ENCODE assay signal across 21 cellular contexts in genomic region chr1:43057567-43057966, GRCh38.
DNase-seq lines count a peak whose midpoint lies in the region; ATAC-seq, FAIRE-seq and TF ChIP-seq lines count a peak whose summit lies in the region.
"Had no signal": no experiment of that assay in that cellular context is flagged by ENCODE, and none has a peak within 500 bp of the region (broad histone marks: within the 10 kb centered on the region; RNA-seq: fewer than 3 reads in every experiment).

No MANE protein-coding gene starts in this region.

- H3K79me2 ChIP-seq in H1 (ENCODE audit: control insufficient read depth in 1 of 2, insufficient read depth in 2 of 2, low read length in 2 of 2) = no peaks in the 10 kb centered on the region

- TF ChIP-seq RAD21 in H1 (IDR thresholded peaks at IDR 0.05 in 1 of 2, conservative IDR thresholded peaks at IDR 0.05 in 1 of 2; ENCODE audit: low read depth in 2 of 2, low read length in 2 of 2) = no peak

- H3K4ac ChIP-seq in H1 (replicated peaks; ENCODE audit: insufficient read length, low read depth, low read length) = no peak overlapping the region

- H4K20me1 ChIP-seq in H1 (replicated peaks in 1 of 2; ENCODE audit: control insufficient read depth in 1 of 2, insufficient read depth in 2 of 2, low read length in 2 of 2) = no peaks in the 10 kb centered on the region
- H4K20me1 ChIP-seq: BLaER1 treated with 17β-estradiol and CSF1 and Interleukin-3, amounts not matched to agents 10 nM and 100 nM had no signal

- H3K27me3 ChIP-seq in H1 (replicated peaks in 1 of 4; ENCODE audit: control insufficient read depth in 3 of 4, extremely low read depth in 1 of 4, insufficient read depth in 3 of 4, low read length in 3 of 4) (no peaks in the 10 kb centered on the region), vagina (no peaks in the 10 kb centered on the region), Caco-2 (replicated peaks; ENCODE audit: control insufficient read depth, insufficient read depth, low read length) (no peaks in the 10 kb centered on the region)
- H3K27me3 ChIP-seq: BLaER1 treated with 17β-estradiol and CSF1 and Interleukin-3, amounts not matched to agents 10 nM and 100 nM had no signal

- no peak overlapping the region for H4K8ac ChIP-seq in H1 (ENCODE audit: extremely low read depth, insufficient read depth, low read length)

- H3K14ac ChIP-seq in H1 (ENCODE audit: insufficient read length) = no peak overlapping the region

- H3K36me3 Mint-ChIP-seq in stimulated activated naive CD8-positive, alpha-beta T cell treated with anti-CD3 and anti-CD28 coated beads, Interleukin-15, Interleukin-2, amounts not matched to agents 100 ng/mL and 50 ng/mL, for 24 hours (ENCODE audit: low read depth) = peaks cover 4% of the 10 kb centered on the region
- H3K36me3 Mint-ChIP-seq in natural killer cell treated with Interleukin-12 subunit alpha and Interleukin-12 subunit beta and Interleukin-15 and Interleukin-18, amount 100 ng/mL, for 72 hours = peaks cover 6% of the 10 kb centered on the region
- no peaks in the 10 kb centered on the region for H3K36me3 Mint-ChIP-seq in Caco-2 (ENCODE audit: insufficient read depth, unreplicated experiment)
- H3K36me3 Mint-ChIP-seq: stimulated activated memory B cell treated with anti-CD40 and anti-IgM and Interleukin-4, amounts not matched to agents 10 μg/mL and 1 μg/mL and 100 μg/mL, for 72 hours had no signal

- peaks cover 0 to 11% (median 7%) of the 10 kb centered on the region in 4 experiments; a peak in 5 of 7 replicates for H3K4me1 ChIP-seq in H1 (replicated peaks in 1 of 4; ENCODE audit: control insufficient read depth in 3 of 4, insufficient read depth in 4 of 4, low read length in 3 of 4)
- peaks cover 43% of the 10 kb centered on the region for H3K4me1 ChIP-seq in vagina
- H3K4me1 ChIP-seq in Caco-2 = peaks cover 36% of the 10 kb centered on the region

- H3K27ac ChIP-seq in H1 (ENCODE audit: low read depth, low read length) (no peak overlapping the region), vagina (peak overlapping the region; percentile 90)
- H3K27ac ChIP-seq: lower lobe of right lung had no signal

- FAIRE-seq in H1 (lab: Jason Lieb, UNC) = no peak

- no peak overlapping the region for H3K18ac ChIP-seq in H1 (ENCODE audit: extremely low read depth, low read length)

- TF ChIP-seq POLR2A in H1 (IDR thresholded peaks at IDR 0.05; ENCODE audit: control extremely low read depth in 1 of 2, low read depth in 2 of 2, low read length in 2 of 2) (no peak), vagina (IDR thresholded peaks at IDR 0.05) (no peak)

- H2BK120ac ChIP-seq in H1 (replicated peaks; ENCODE audit: low read depth, low read length) = no peak overlapping the region

- POLR2A ChIA-PET in H1 (lab: Charles Lee; ENCODE audit: partially characterized antibody) (interaction anchor here (1.0 kb wide), 1 partner anchor 103 kb away, joined by 5 read pairs; no protein-coding TSS in a partner anchor), Caco-2 (lab: Charles Lee) (no interaction called here)

- TF ChIP-seq CTCF in H1 (IDR thresholded peaks at IDR 0.05; ENCODE audit: control extremely low read depth in 1 of 3, insufficient read depth in 1 of 3, low read depth in 1 of 3, low read length in 3 of 3) (no peak), vagina (IDR thresholded peaks at IDR 0.05) (no peak), Caco-2 (IDR thresholded peaks at IDR 0.05; ENCODE audit: insufficient read depth in 1 of 2, low read depth in 1 of 2, low read length in 1 of 2, severe bottlenecking in 1 of 2, unreplicated experiment in 1 of 2) (no peak)

- peak overlapping the region; percentile 59 for H3K27ac Mint-ChIP-seq in stimulated activated naive CD8-positive, alpha-beta T cell treated with anti-CD3 and anti-CD28 coated beads, Interleukin-15, Interleukin-2, amounts not matched to agents 100 ng/mL and 50 ng/mL, for 24 hours
- H3K27ac Mint-ChIP-seq in natural killer cell treated with Interleukin-12 subunit alpha and Interleukin-12 subunit beta and Interleukin-15 and Interleukin-18, amount 100 ng/mL, for 72 hours = peak overlapping the region; percentile 32 to 60
- H3K27ac Mint-ChIP-seq in Caco-2 (ENCODE audit: unreplicated experiment) = no peak overlapping the region
- H3K27ac Mint-ChIP-seq: stimulated activated memory B cell treated with anti-CD40 and anti-IgM and Interleukin-4, amounts not matched to agents 10 μg/mL and 1 μg/mL and 100 μg/mL, for 72 hours had no signal

- no peak for TF ChIP-seq EP300 in H1 (IDR thresholded peaks at IDR 0.05; ENCODE audit: borderline replicate concordance in 1 of 2, low read depth in 2 of 2, low read length in 2 of 2)

- H3K4me3 ChIP-seq in H1 (ENCODE audit: extremely low read depth in 1 of 4, insufficient read depth in 2 of 4, low read depth in 3 of 4, low read length in 4 of 4) (no peak overlapping the region), vagina (no peak overlapping the region), Caco-2 (ENCODE audit: low read depth, low read length) (no peak overlapping the region)
- H3K4me3 ChIP-seq: BLaER1 treated with 17β-estradiol and CSF1 and Interleukin-3, amounts not matched to agents 10 nM and 100 nM; coronary artery; lower lobe of right lung had no signal

- H3K9me3 ChIP-seq in H1 (ENCODE audit: insufficient read depth in 2 of 2, low read depth in 1 of 2, low read length in 1 of 2) (no peaks in the 10 kb centered on the region), vagina (no peaks in the 10 kb centered on the region), Caco-2 (no peaks in the 10 kb centered on the region)
- H3K9me3 ChIP-seq: BLaER1 treated with 17β-estradiol and CSF1 and Interleukin-3, amounts not matched to agents 10 nM and 100 nM; lower lobe of right lung had no signal

- H2BK15ac ChIP-seq in H1 (ENCODE audit: low read length) = peak overlapping the region; percentile 21

- no peaks in the 10 kb centered on the region for H3K9me3 Mint-ChIP-seq in stimulated activated naive CD8-positive, alpha-beta T cell treated with anti-CD3 and anti-CD28 coated beads, Interleukin-15, Interleukin-2, amounts not matched to agents 100 ng/mL and 50 ng/mL, for 24 hours
- peaks cover 6% of the 10 kb centered on the region for H3K9me3 Mint-ChIP-seq in natural killer cell treated with Interleukin-12 subunit alpha and Interleukin-12 subunit beta and Interleukin-15 and Interleukin-18, amount 100 ng/mL, for 72 hours
- no peaks in the 10 kb centered on the region for H3K9me3 Mint-ChIP-seq in Caco-2 (ENCODE audit: unreplicated experiment)
- H3K9me3 Mint-ChIP-seq: stimulated activated memory B cell treated with anti-CD40 and anti-IgM and Interleukin-4, amounts not matched to agents 10 μg/mL and 1 μg/mL and 100 μg/mL, for 72 hours had no signal

- 91 to 100% methylated on average over 2 to 7 of the region's 7 CpGs for WGBS in H1 (ENCODE audit: extremely low coverage in 1 of 2, insufficient coverage in 1 of 2, insufficient read length in 1 of 2, insufficient replicate concordance in 2 of 2, low coverage in 1 of 2, low lambda C conversion rate in 2 of 2, missing lambda C conversion rate in 1 of 2), 2 experiments

- H3K4me3 Mint-ChIP-seq in stimulated activated naive CD8-positive, alpha-beta T cell treated with anti-CD3 and anti-CD28 coated beads, Interleukin-15, Interleukin-2, amounts not matched to agents 100 ng/mL and 50 ng/mL, for 24 hours = no peak overlapping the region
- peak overlapping the region; percentile 66 for H3K4me3 Mint-ChIP-seq in natural killer cell treated with Interleukin-12 subunit alpha and Interleukin-12 subunit beta and Interleukin-15 and Interleukin-18, amount 100 ng/mL, for 72 hours
- H3K4me3 Mint-ChIP-seq in Caco-2 (ENCODE audit: unreplicated experiment) = no peak overlapping the region
- H3K4me3 Mint-ChIP-seq: stimulated activated memory B cell treated with anti-CD40 and anti-IgM and Interleukin-4, amounts not matched to agents 10 μg/mL and 1 μg/mL and 100 μg/mL, for 72 hours had no signal

- peaks cover 5% of the 10 kb centered on the region for H3K23me2 ChIP-seq in H1 (ENCODE audit: low read depth, low read length)

- no peak overlapping the region for H2AFZ ChIP-seq in H1 (ENCODE audit: low read length)

- peak overlapping the region; percentile 40; the same call in 1 of the 2 replicates for H2BK5ac ChIP-seq in H1 (ENCODE audit: low read depth, low read length)

- H3K27me3 Mint-ChIP-seq in stimulated activated naive CD8-positive, alpha-beta T cell treated with anti-CD3 and anti-CD28 coated beads, Interleukin-15, Interleukin-2, amounts not matched to agents 100 ng/mL and 50 ng/mL, for 24 hours = peaks cover 8% of the 10 kb centered on the region
- peaks cover 17 to 18% of the 10 kb centered on the region in 2 donors for H3K27me3 Mint-ChIP-seq in natural killer cell treated with Interleukin-12 subunit alpha and Interleukin-12 subunit beta and Interleukin-15 and Interleukin-18, amount 100 ng/mL, for 72 hours
- H3K27me3 Mint-ChIP-seq in Caco-2 (ENCODE audit: insufficient read depth, unreplicated experiment) = no peaks in the 10 kb centered on the region

- H2BK12ac ChIP-seq in H1 (ENCODE audit: low read depth, low read length) = peak overlapping the region; percentile 94; the same call in 1 of the 2 replicates

- H4K91ac ChIP-seq in H1 (replicated peaks; ENCODE audit: insufficient read length, low read length) = peak overlapping the region; percentile 25

- H3K9ac ChIP-seq in H1 (replicated peaks in 1 of 4; ENCODE audit: extremely low read depth in 1 of 4, low read depth in 3 of 4, low read length in 3 of 4) = no peak overlapping the region
- H3K9ac ChIP-seq: BLaER1 treated with 17β-estradiol and CSF1 and Interleukin-3, amounts not matched to agents 10 nM and 100 nM had no signal

- H4K5ac ChIP-seq in H1 (ENCODE audit: insufficient read length, low read depth, low read length) = no peak overlapping the region

- intact Hi-C loops in vagina (cut with DNase I) = no loop called here
- intact Hi-C loops in Caco-2 (cut with micrococcal nuclease; ENCODE audit: unreplicated experiment) = no loop called here

- H2AK5ac ChIP-seq in H1 (ENCODE audit: low read depth, low read length) = peak overlapping the region; percentile 99

- no peaks in the 10 kb centered on the region for H3K36me3 ChIP-seq in H1 (ENCODE audit: control insufficient read depth in 2 of 4, insufficient read depth in 4 of 4, low read length in 3 of 4)
- no peaks in the 10 kb centered on the region for H3K36me3 ChIP-seq in vagina
- H3K36me3 ChIP-seq in Caco-2 (ENCODE audit: control insufficient read depth, insufficient read depth, low read length) = no peaks in the 10 kb centered on the region
- H3K36me3 ChIP-seq: BLaER1 treated with 17β-estradiol and CSF1 and Interleukin-3, amounts not matched to agents 10 nM and 100 nM; lower lobe of right lung had no signal

- BruUV-seq in Caco-2 (replicated peaks; lab: Mats Ljungman, UMichigan) = no TSS peak

- no peak overlapping the region for H3K4me2 ChIP-seq in H1 (ENCODE audit: insufficient read depth in 1 of 2, low read depth in 2 of 2, low read length in 2 of 2)

- no peaks in the 10 kb centered on the region for H3K79me1 ChIP-seq in H1 (ENCODE audit: low read depth, low read length)

- H2BK20ac ChIP-seq in H1 (ENCODE audit: low read length) = peak overlapping the region; percentile 97

- ATAC-seq in stimulated activated naive CD8-positive, alpha-beta T cell treated with anti-CD3 and anti-CD28 coated beads, Interleukin-15, Interleukin-2, amounts not matched to agents 100 U/mL and 50 U/mL, for 24 hours = no peak
- ATAC-seq in natural killer cell treated with Interleukin-12 subunit alpha and Interleukin-12 subunit beta and Interleukin-15 and Interleukin-18, amount 100 ng/mL, for 72 hours = peak; percentile 15 to 53
- ATAC-seq in GM21619 (IDR thresholded peaks at IDR 0.05; ENCODE audit: unreplicated experiment) = no peak
- ATAC-seq: SK-N-SH treated with all-trans-retinoic acid at 6 μM for 48 hours; stimulated activated memory B cell treated with anti-CD40 and anti-IgM and Interleukin-4, amounts not matched to agents 10 μg/mL and 1 μg/mL and 100 μg/mL, for 72 hours had no signal

- no peak overlapping the region for H3K56ac ChIP-seq in H1 (replicated peaks; ENCODE audit: insufficient read length, low read depth, low read length)

- DNase-seq in stimulated activated naive CD8-positive, alpha-beta T cell treated with anti-CD3 and anti-CD28 coated beads, Interleukin-15, Interleukin-2, amounts not matched to agents 100 U/mL and 50 U/mL, for 24 hours = no peak
- no peak for DNase-seq in H1 (ENCODE audit: low read depth in 1 of 2, low spot score in 2 of 2)
- DNase-seq in natural killer cell treated with Interleukin-12 subunit alpha and Interleukin-12 subunit beta and Interleukin-15 and Interleukin-18, amount 100 ng/mL, for 72 hours (ENCODE audit: low spot score) = no peak
- DNase-seq in vagina (ENCODE audit: extremely low spot score in 2 of 2) = no peak
- DNase-seq in Caco-2 = no peak
- no peak for DNase-seq in stimulated activated CD4-positive, alpha-beta T cell treated with anti-CD3 and anti-CD28 coated beads, Interleukin-4, amount 100 ng/mL, for 4 hours
- DNase-seq: activated CD4-positive, alpha-beta T cell treated with anti-CD3 and anti-CD28 coated beads, Interleukin-2, amount 50 U/mL, for 48 hours; activated naive CD4-positive, alpha-beta T cell; activated T-cell treated with anti-CD3 and anti-CD28 coated beads, Interleukin-2, amount 50 U/mL, for 1 hour; amygdala; DND-41; HCEC 1CT; kidney glomerular epithelial cell; lower lobe of right lung; NCI-H774 had no signal

- CTCF ChIA-PET in H1 (lab: Charles Lee; ENCODE audit: partially characterized antibody) = no interaction called here
- CTCF ChIA-PET in Caco-2 (lab: Charles Lee) = no interaction called here

- H3K23ac ChIP-seq in H1 (ENCODE audit: insufficient read length) = no peak overlapping the region

- peaks cover 19% of the 10 kb centered on the region for H3K4me1 Mint-ChIP-seq in stimulated activated naive CD8-positive, alpha-beta T cell treated with anti-CD3 and anti-CD28 coated beads, Interleukin-15, Interleukin-2, amounts not matched to agents 100 ng/mL and 50 ng/mL, for 24 hours (ENCODE audit: low read depth)
- peaks cover 27 to 31% of the 10 kb centered on the region in 2 donors for H3K4me1 Mint-ChIP-seq in natural killer cell treated with Interleukin-12 subunit alpha and Interleukin-12 subunit beta and Interleukin-15 and Interleukin-18, amount 100 ng/mL, for 72 hours (ENCODE audit: low read depth in 2 of 2)
- H3K4me1 Mint-ChIP-seq in Caco-2 (ENCODE audit: low read depth, unreplicated experiment) = peaks cover 35% of the 10 kb centered on the region

Comparison
In these comparisons a context has a peak if more than half of its experiments do, and no peak if none do; other contexts are left out.
1. ATAC-seq: peak in natural killer cell treated with Interleukin-12 subunit alpha and Interleukin-12 subunit beta and Interleukin-15 and Interleukin-18, amount 100 ng/mL, for 72 hours (2 of 2); none in stimulated activated naive CD8-positive, alpha-beta T cell treated with anti-CD3 and anti-CD28 coated beads, Interleukin-15, Interleukin-2, amounts not matched to agents 100 U/mL and 50 U/mL, for 24 hours (single experiment) and GM21619 (single experiment).